ENCODE assay signal across 12 cellular contexts in genomic region chr10:72109619-72110215, GRCh38. TPM values are rescaled to one million over a fixed set of nuclear protein-coding genes. Genes with fewer than 3 reads are reported as not detected.
DNase-seq lines count a peak whose midpoint lies in the region; ATAC-seq and TF ChIP-seq lines count a peak whose summit lies in the region.
"Had no signal": no experiment of that assay in that cellular context is flagged by ENCODE, and none has a peak within 500 bp of the region (broad histone marks: within the 10 kb centered on the region; RNA-seq: fewer than 3 reads in every experiment).

No MANE protein-coding gene starts in this region.

- H3K9me3 ChIP-seq in right atrium auricular region: no peaks in the 10 kb centered on the region
- H3K9me3 ChIP-seq: thoracic aorta had no signal

- ATAC-seq in HG03108 (IDR thresholded peaks at IDR 0.05; ENCODE audit: unreplicated experiment): no peak

- no peaks in the 10 kb centered on the region for H3K36me3 ChIP-seq in right atrium auricular region
- H3K36me3 ChIP-seq: thoracic aorta had no signal

- no peaks in the 10 kb centered on the region for H3K27me3 Mint-ChIP-seq in type B pancreatic cell
- no peaks in the 10 kb centered on the region for H3K27me3 Mint-ChIP-seq in chondrocyte (ENCODE audit: low read depth)

- H3K9me3 Mint-ChIP-seq in type B pancreatic cell: no peaks in the 10 kb centered on the region
- H3K9me3 Mint-ChIP-seq in chondrocyte (ENCODE audit: low read depth): no peaks in the 10 kb centered on the region

- H3K27ac Mint-ChIP-seq in type B pancreatic cell: peak overlapping the region; percentile 28
- no peak overlapping the region for H3K27ac Mint-ChIP-seq in chondrocyte (ENCODE audit: unreplicated experiment)

- H3K4me3 ChIP-seq in right atrium auricular region: no peak overlapping the region
- H3K4me3 ChIP-seq: thoracic aorta had no signal

- peaks cover 4% of the 10 kb centered on the region for H3K36me3 Mint-ChIP-seq in type B pancreatic cell
- H3K36me3 Mint-ChIP-seq in chondrocyte (ENCODE audit: low read depth): peaks cover 15% of the 10 kb centered on the region

- no peaks in the 10 kb centered on the region for H3K27me3 ChIP-seq in right atrium auricular region

- peaks cover 0 to 32% of the 10 kb centered on the region in 2 donors for H3K4me1 ChIP-seq in right atrium auricular region

- TF ChIP-seq CTCF in right atrium auricular region (IDR thresholded peaks at IDR 0.05): no peak
- TF ChIP-seq CTCF in VCaP (conservative IDR thresholded peaks at IDR 0.05): no peak
- no peak for TF ChIP-seq CTCF in type B pancreatic cell (conservative IDR thresholded peaks at IDR 0.05)
- TF ChIP-seq CTCF in chondrocyte (IDR thresholded peaks at IDR 0.05): no peak

- intact Hi-C loops in cardiac septum (cut with DNase I): loop anchor here (5.0 kb wide), 1 partner anchor 42 kb away; no protein-coding TSS in a partner anchor

- H3K4me3 Mint-ChIP-seq in type B pancreatic cell (no peak overlapping the region), chondrocyte (ENCODE audit: unreplicated experiment) (no peak overlapping the region)

- H3K27ac ChIP-seq in right atrium auricular region: peak overlapping the region; percentile 66 to 89
- peak overlapping the region; percentile 26 for H3K27ac ChIP-seq in VCaP
- H3K27ac ChIP-seq: thoracic aorta had no signal

- DNase-seq in right atrium auricular region (ENCODE audit: low spot score): no peak
- DNase-seq in cardiac septum (ENCODE audit: low spot score): no peak
- peak; percentile 72 for DNase-seq in islet precursor cell
- DNase-seq in type B pancreatic cell (ENCODE audit: extremely low spot score, unreplicated experiment): no peak
- no peak for DNase-seq in stimulated activated CD4-positive, alpha-beta T cell treated with anti-CD3 and anti-CD28 coated beads, Interleukin-1b, Interleukin-23, amount 100 ng/mL, for 48 hours
- no peak for DNase-seq in chondrocyte (ENCODE audit: low spot score)
- DNase-seq: activated gamma-delta T cell treated with Interleukin-2 at 50 U/mL for 16 hours, H7, NCI-H1417 treated with DMSO at 0.1 percent for 48 hours had no signal

- H3K4me1 Mint-ChIP-seq in type B pancreatic cell (ENCODE audit: unreplicated experiment) (peaks cover 25% of the 10 kb centered on the region), chondrocyte (ENCODE audit: low read depth) (peaks cover 10% of the 10 kb centered on the region)

RNA-seq across cellular contexts. Expression of gene SPOCK2, which starts 21.4 kb away (rescaled TPM):
- total RNA-seq in right atrium auricular region (10 to 100 TPM; 19.3 to 19.8 TPM), cardiac septum (7.5 TPM), type B pancreatic cell (ENCODE audit: low replicate concordance) (13.8 TPM in 2 replicates), chondrocyte (0.32 to 1.4 TPM (median 0.80 TPM) in 3 replicates)
